ENCODE assay signal across 1 cellular context in genomic region chr1:93179886-93180722, GRCh38.
A peak's percentile ranks its signal among the peaks of the same experiment; 100 is the strongest.
TF ChIP-seq lines count a peak whose summit lies in the region.

TMED5 (minus strand) TSS chr1:93180413; CDS start chr1:93180242, 171 bp downstream.

TF ChIP-seq in HepG2, 621 proteins besides CTCF, POLR2A, EP300 and RAD21 (continued from another document and continues in another):
- peak; percentile 93 for TF ChIP-seq E2F5 (CRISPR knock-in tag; conservative IDR thresholded peaks at IDR 0.05)
- peak; percentile 58 for TF ChIP-seq KMT2B (CRISPR knock-in tag; IDR thresholded peaks at IDR 0.05)
- TF ChIP-seq PCBP1 (IDR thresholded peaks at IDR 0.05; ENCODE audit: borderline replicate concordance, low read depth, low read length): no peak
- TF ChIP-seq ZSCAN5A (CRISPR knock-in tag; IDR thresholded peaks at IDR 0.05; ENCODE audit: borderline replicate concordance): peak; percentile 39; the same call in 1 of the 2 replicates
- TF ChIP-seq TBL1XR1 (IDR thresholded peaks at IDR 0.05; ENCODE audit: borderline replicate concordance, low read length, partially characterized antibody): peak; percentile 3
- TF ChIP-seq DR1 (CRISPR knock-in tag; IDR thresholded peaks at IDR 0.05): no peak; the same call in 1 of the 2 replicates
- peak; percentile 84 for TF ChIP-seq NFYC (CRISPR knock-in tag; IDR thresholded peaks at IDR 0.05)
- 0 out of 2 replicates have a peak, but pooled peaks have one; percentile 24 for TF ChIP-seq ZKSCAN5 (CRISPR knock-in tag; IDR thresholded peaks at IDR 0.05)
- TF ChIP-seq ZNF382 (CRISPR knock-in tag; IDR thresholded peaks at IDR 0.05; ENCODE audit: borderline replicate concordance): no peak
- TF ChIP-seq SUZ12 (IDR thresholded peaks at IDR 0.05; ENCODE audit: low read depth, low read length): peak; percentile 63
- peak; percentile 83 for TF ChIP-seq ZNF280D (CRISPR knock-in tag; IDR thresholded peaks at IDR 0.05)
- no peak for TF ChIP-seq ZBTB39 (CRISPR knock-in tag; IDR thresholded peaks at IDR 0.05)
- TF ChIP-seq BATF2 (CRISPR knock-in tag; IDR thresholded peaks at IDR 0.05): no peak; the same call in 1 of the 2 replicates
- peak; percentile 63 for TF ChIP-seq ZEB1 (IDR thresholded peaks at IDR 0.05; ENCODE audit: insufficient replicate concordance, low read depth)
- TF ChIP-seq HIVEP1 (CRISPR knock-in tag; IDR thresholded peaks at IDR 0.05): peak; percentile 88; the same call in 1 of the 2 replicates
- TF ChIP-seq ZBTB40 (IDR thresholded peaks at IDR 0.05): no peak
- TF ChIP-seq ZBTB40 (CRISPR knock-in tag; IDR thresholded peaks at IDR 0.05): peak; percentile 46
- no peak for TF ChIP-seq MYNN (CRISPR knock-in tag; IDR thresholded peaks at IDR 0.05; ENCODE audit: low read depth)
- TF ChIP-seq ZNF33B (CRISPR knock-in tag; IDR thresholded peaks at IDR 0.05): peak; percentile 94
- TF ChIP-seq GMEB1 (CRISPR knock-in tag; IDR thresholded peaks at IDR 0.05; ENCODE audit: borderline replicate concordance): peak; percentile 99
- no peak for TF ChIP-seq ZBTB2 (CRISPR knock-in tag; IDR thresholded peaks at IDR 0.05; ENCODE audit: low read depth)
- TF ChIP-seq ZNF768 (CRISPR knock-in tag; IDR thresholded peaks at IDR 0.05): no peak
- TF ChIP-seq RXRA (CRISPR knock-in tag; IDR thresholded peaks at IDR 0.05): no peak; the same call in 1 of the 2 replicates
- TF ChIP-seq NR2C2 (CRISPR knock-in tag; IDR thresholded peaks at IDR 0.05; ENCODE audit: borderline replicate concordance): peak; percentile 74; the same call in 1 of the 2 replicates
- TF ChIP-seq WIZ (CRISPR knock-in tag; IDR thresholded peaks at IDR 0.05): no peak
- TF ChIP-seq FUBP1 (CRISPR knock-in tag; IDR thresholded peaks at IDR 0.05; ENCODE audit: borderline replicate concordance): no peak
- peak; percentile 76 for TF ChIP-seq ZGPAT (CRISPR knock-in tag; IDR thresholded peaks at IDR 0.05)
- TF ChIP-seq FOSL1 (CRISPR knock-in tag; IDR thresholded peaks at IDR 0.05; ENCODE audit: borderline replicate concordance): no peak
